Comparison of ENCODE assay signal across 8 cellular contexts in the genomic region with DNA sequence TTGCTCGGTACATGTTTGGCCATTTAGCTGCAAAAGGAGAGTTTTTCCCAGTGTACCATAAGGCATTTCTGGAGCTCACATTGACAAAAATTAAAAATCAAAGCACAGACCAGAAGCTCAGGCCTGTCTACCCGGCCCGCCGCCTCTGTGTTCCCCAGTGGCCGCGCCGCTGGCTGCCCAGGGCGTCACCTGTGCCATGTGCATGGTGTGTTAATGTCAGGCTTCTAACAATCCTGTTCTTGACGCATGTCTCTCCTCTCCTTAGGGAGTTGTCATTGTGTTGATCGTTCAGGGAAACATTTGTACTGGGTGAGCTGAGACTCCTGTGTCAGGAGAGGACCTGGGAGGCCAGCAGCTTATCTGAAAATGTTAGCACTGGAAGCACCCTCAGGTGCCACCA.
"Had no signal": no experiment of that assay in that cellular context is flagged by ENCODE, and none has a peak within 500 bp of the region (broad histone marks: within the 10 kb centered on the region; RNA-seq: fewer than 3 reads in every experiment).

No MANE protein-coding gene starts in this region.

- H3K4me3 ChIP-seq: GM12878 had no signal

- FAIRE-seq: G401.6, GM12878, GM12891, GM12892, GM18507, GM19239 had no signal

- DNase-seq: GDM1, GF-D8 had no signal

- ATAC-seq: GM12878 had no signal
